8 cellular contexts compared by ENCODE assay signal in genomic region chr7:140175221-140176218, GRCh38. TPM values are rescaled to one million over a fixed set of nuclear protein-coding genes. Genes with fewer than 3 reads are reported as not detected.
DNase-seq lines count a peak whose midpoint lies in the region; ATAC-seq lines count a peak whose summit lies in the region.

No MANE protein-coding gene starts in this region.

- ATAC-seq in GM18499 (IDR thresholded peaks at IDR 0.05; ENCODE audit: insufficient read depth, unreplicated experiment) (peak; percentile 55), HG03025 (IDR thresholded peaks at IDR 0.05; ENCODE audit: low FRiP score, unreplicated experiment) (peak; percentile 44)

- peak; percentile 97 for DNase-seq in NCI-H2029 treated with DMSO at 0.1 percent for 48 hours (lab: John Stamatoyannopoulos, UW)
- peak; percentile 39 for DNase-seq in T1000 (lab: John Stamatoyannopoulos, UW)
- peak; percentile 95 for DNase-seq in astrocyte of the hippocampus (ENCODE audit: low read depth, low spot score)
- DNase-seq in hippocampal formation (lab: John Stamatoyannopoulos, UW) = peak; percentile 73 to 93
- DNase-seq in renal cortical epithelial cell (ENCODE audit: low read depth) = peak; percentile 96
- DNase-seq in cortex of kidney (lab: John Stamatoyannopoulos, UW) = no peak

RNA-seq across cellular contexts. Expression of gene KDM7A, which starts 1.3 kb away (rescaled TPM):
- total RNA-seq in renal cortical epithelial cell = 3.3 and 7.2 TPM in 2 replicates
